In the genomic region with DNA sequence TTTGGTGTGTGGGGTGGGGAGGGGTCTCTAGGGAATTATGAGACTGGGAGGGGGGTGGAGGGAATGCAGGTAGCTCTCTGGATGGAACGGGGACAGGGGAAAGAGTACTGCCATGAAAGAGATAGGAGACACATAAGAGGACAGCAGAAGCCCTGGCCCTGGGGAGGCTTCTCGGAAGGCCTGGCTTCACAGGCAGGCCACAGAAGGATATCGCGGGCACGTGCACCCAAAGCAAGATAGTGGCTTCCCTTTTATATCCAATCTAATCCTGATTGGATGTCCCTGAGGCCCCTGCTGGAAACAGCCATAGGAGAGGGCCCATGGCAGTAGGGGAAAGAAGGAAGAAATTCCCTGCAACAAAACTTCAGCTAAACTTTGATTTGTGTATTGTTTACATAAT, we compare ENCODE assay signal across 17 cellular contexts.
DNase-seq lines count a peak whose midpoint lies in the region; ATAC-seq and TF ChIP-seq lines count a peak whose summit lies in the region.
"Had no signal": no experiment of that assay in that cellular context is flagged by ENCODE, and none has a peak within 500 bp of the region (broad histone marks: within the 10 kb centered on the region; RNA-seq: fewer than 3 reads in every experiment).

No MANE protein-coding gene starts in this region.

- H3K27me3 ChIP-seq in PC-3 (ENCODE audit: low read length): no peaks in the 10 kb centered on the region
- H3K27me3 ChIP-seq in sigmoid colon: no peaks in the 10 kb centered on the region
- H3K27me3 ChIP-seq: BLaER1 had no signal

- CTCF ChIA-PET in PC-3 (lab: Charles Lee): no interaction called here

- no peaks in the 10 kb centered on the region for H3K4me1 ChIP-seq in PC-3 (ENCODE audit: insufficient read depth, low read length)
- peaks cover 0 to 11% (median 2%) of the 10 kb centered on the region in 4 donors for H3K4me1 ChIP-seq in sigmoid colon
- H3K4me1 ChIP-seq: Caco-2, HAP-1 had no signal

- H3K36me3 ChIP-seq in PC-3 (ENCODE audit: low read depth, low read length) (peaks cover 17% of the 10 kb centered on the region; the same call in 1 of the 2 replicates), sigmoid colon (peaks cover 5 to 85% (median 43%) of the 10 kb centered on the region in 4 donors)

- TSS peak; percentile 12 for BruUV-seq in PC-3 (replicated peaks; lab: Mats Ljungman, UMichigan)

- TF ChIP-seq CTCF in PC-3 (conservative IDR thresholded peaks at IDR 0.05; ENCODE audit: low read depth, low read length): no peak
- no peak for TF ChIP-seq CTCF in sigmoid colon (IDR thresholded peaks at IDR 0.05)

- intact Hi-C loops in cardiac septum (cut with DNase I): no loop called here
- intact Hi-C loops in left ventricle myocardium superior (cut with micrococcal nuclease): no loop called here
- intact Hi-C loops in PC-3 (cut with micrococcal nuclease): no loop called here
- intact Hi-C loops in sigmoid colon (cut with DNase I): no loop called here

- no peak overlapping the region for H3K27ac ChIP-seq in PC-3 (ENCODE audit: low read length)
- no peak overlapping the region for H3K27ac ChIP-seq in sigmoid colon
- H3K27ac ChIP-seq: 22Rv1, BLaER1, C4-2B had no signal

- no peak overlapping the region for H3K9ac ChIP-seq in PC-3 (ENCODE audit: low read length)
- H3K9ac ChIP-seq: BLaER1 had no signal

- ATAC-seq in left ventricle myocardium superior (no peak), PC-3 (no peak)
- ATAC-seq: CD8-positive, alpha-beta T cell had no signal

- WGBS in sigmoid colon, 2 donors: 92 to 93% methylated on average over 5 of the region's 5 CpGs

- no peak overlapping the region for H2AFZ ChIP-seq in PC-3 (ENCODE audit: low read length)

- H4K20me1 ChIP-seq in PC-3 (ENCODE audit: low read length): no peaks in the 10 kb centered on the region

- no peak for TF ChIP-seq POLR2A in sigmoid colon (IDR thresholded peaks at IDR 0.05)

- no peaks in the 10 kb centered on the region for H3F3A ChIP-seq in PC-3 (ENCODE audit: low read length, unreplicated experiment)

- H3K9me3 ChIP-seq in PC-3 (ENCODE audit: low read length): no peaks in the 10 kb centered on the region
- no peaks in the 10 kb centered on the region for H3K9me3 ChIP-seq in sigmoid colon
- H3K9me3 ChIP-seq: BLaER1, Caco-2, HAP-1 had no signal

- no peaks in the 10 kb centered on the region for H3K79me2 ChIP-seq in PC-3 (ENCODE audit: low read length)

- H3K4me3 ChIP-seq in PC-3 (ENCODE audit: low read length) (no peak overlapping the region), sigmoid colon (no peak overlapping the region)
- H3K4me3 ChIP-seq: BLaER1, HAP-1 had no signal

- H3K9me2 ChIP-seq in PC-3 (replicated peaks; ENCODE audit: low read length): no peaks in the 10 kb centered on the region

- TF ChIP-seq EP300 in sigmoid colon (IDR thresholded peaks at IDR 0.05): no peak

- POLR2A ChIA-PET in PC-3 (lab: Charles Lee; ENCODE audit: unreplicated experiment): interaction anchor here (0.5 to 0.6 kb wide), 2 partner anchors 364 to 797 kb away, joined by 3 to 10 read pairs; no protein-coding TSS in a partner anchor

- DNase-seq in cardiac septum (ENCODE audit: low spot score) (peak; percentile 75), left ventricle myocardium superior (no peak), PC-3 (no peak), islet precursor cell (peak; percentile 25), NCI-H774 (lab: John Stamatoyannopoulos, UW) (no peak), sigmoid colon (no peak), NCI-H446 (lab: John Stamatoyannopoulos, UW) (no peak)
- DNase-seq: Caco-2; CD4-positive, CD25-positive, alpha-beta regulatory T cell; CD8-positive, alpha-beta T cell; DMS153; DND-41; GOT3 had no signal

- no peak overlapping the region for H3K4me2 ChIP-seq in PC-3 (ENCODE audit: low read length)
- H3K4me2 ChIP-seq: BLaER1 had no signal

Comparison
In these comparisons a context has a peak if more than half of its experiments do, and no peak if none do; other contexts are left out.
1. DNase-seq: peak in cardiac septum (single experiment) and islet precursor cell (single experiment); none in left ventricle myocardium superior (single experiment), PC-3 (single experiment), NCI-H774 (single experiment), sigmoid colon (single experiment) and NCI-H446 (0 of 2).